9 cellular contexts compared by ENCODE assay signal in genomic region chr15:69468241-69469121, GRCh38. TPM values are rescaled to one million over a fixed set of nuclear protein-coding genes. Genes with fewer than 3 reads are reported as not detected.
DNase-seq lines count a peak whose midpoint lies in the region; ATAC-seq, FAIRE-seq and TF ChIP-seq lines count a peak whose summit lies in the region.
"Had no signal": no experiment of that assay in that cellular context is flagged by ENCODE, and none has a peak within 500 bp of the region (broad histone marks: within the 10 kb centered on the region; RNA-seq: fewer than 3 reads in every experiment).

No MANE protein-coding gene starts in this region.

- no peak overlapping the region for H3K4me3 ChIP-seq in A549

- H3K27ac ChIP-seq in A549 (no peak overlapping the region), RWPE1 (peak overlapping the region; percentile 72)

- no peak for TF ChIP-seq CTCF in A549 (IDR thresholded peaks at IDR 0.05)
- no peak for TF ChIP-seq CTCF in RWPE1 (conservative IDR thresholded peaks at IDR 0.05; ENCODE audit: low read depth)

- no peak for TF ChIP-seq POLR2A in A549 (IDR thresholded peaks at IDR 0.05; ENCODE audit: low read length)

- no peak for FAIRE-seq in A549 (lab: Jason Lieb, UNC)
- FAIRE-seq: colon had no signal

- WGBS in A549 (ENCODE audit: missing lambda C conversion rate): 78% methylated on average over 19 of the region's 19 CpGs

- H3K4me1 ChIP-seq in A549: peaks cover 28% of the 10 kb centered on the region

- in situ Hi-C loops in KBM-7 (cut with MboI; ENCODE audit: low pct_unique_long_range_greater_than_20kb, low sequenced_read_pairs): no loop called here

- no peak for TF ChIP-seq EP300 in A549 (IDR thresholded peaks at IDR 0.05)

- H3K4me2 ChIP-seq in A549: no peak overlapping the region

- CTCF ChIA-PET in A549 (lab: Yijun Ruan, JAX) (interaction anchor here (0.8 to 9.0 kb wide), 8 partner anchors 9 to 1020 kb away, joined by 3 to 152 read pairs (median 5); partner anchors contain the start of genes RPLP1 and TLE3), RWPE1 (lab: Yijun Ruan, JAX) (interaction anchor here (0.6 to 0.7 kb wide), 2 partner anchors 409 to 1410 kb away, joined by 3 read pairs; no protein-coding TSS in a partner anchor)

- TF ChIP-seq RAD21 in A549 (conservative IDR thresholded peaks at IDR 0.05 in 1 of 2, IDR thresholded peaks at IDR 0.05 in 1 of 2): no peak

- ATAC-seq in A549: peak; percentile 7 to 12; a peak in 2 of 6 replicates
- ATAC-seq in HG02610 (IDR thresholded peaks at IDR 0.05; ENCODE audit: unreplicated experiment): no peak

- H3K9me3 ChIP-seq in A549: no peaks in the 10 kb centered on the region

- DNase-seq in A549 (ENCODE audit: low read depth in 1 of 2, low spot score in 1 of 2) (no peak), KBM-7 (peak; percentile 85), RWPE1 (ENCODE audit: low spot score) (peak; percentile 93), activated gamma-delta T cell treated with Interleukin-2 at 50 U/mL for 16 hours (peak; percentile 83), left kidney (ENCODE audit: low read depth, low spot score) (peak; percentile 81), NCI-H82 (lab: John Stamatoyannopoulos, UW) (no peak)
- peak; percentile 42 for DNase-seq in stimulated activated CD8-positive, alpha-beta memory T cell treated with anti-CD3 and anti-CD28 coated beads, Interleukin-15, amount 100 ng/mL, for 24 hours (ENCODE audit: low read depth)

- POLR2A ChIA-PET in A549 (lab: Yijun Ruan, JAX): interaction anchor here (0.6 kb wide), 1 partner anchor 1040 kb away, joined by 3 read pairs; no protein-coding TSS in a partner anchor
- POLR2A ChIA-PET in RWPE1 (lab: Yijun Ruan, JAX; ENCODE audit: low non-redundant PET): no interaction called here

TF ChIP-seq in A549, 52 proteins besides CTCF, POLR2A, EP300 and RAD21:
- TF ChIP-seq BHLHE40 (IDR thresholded peaks at IDR 0.05; ENCODE audit: low read depth, low read length): no peak
- TF ChIP-seq SMC3 (IDR thresholded peaks at IDR 0.05): no peak
- no peak for TF ChIP-seq FOSB (CRISPR knock-in tag; IDR thresholded peaks at IDR 0.05)
- no peak for TF ChIP-seq PHF8 (IDR thresholded peaks at IDR 0.05; ENCODE audit: borderline replicate concordance, low read depth)
- no peak for TF ChIP-seq FOSL2 (IDR thresholded peaks at IDR 0.05)
- no peak for TF ChIP-seq FOSL2 (CRISPR knock-in tag; IDR thresholded peaks at IDR 0.05)
- TF ChIP-seq PBX3 (IDR thresholded peaks at IDR 0.05): no peak
- no peak for TF ChIP-seq BCL3 (IDR thresholded peaks at IDR 0.05)
- no peak for TF ChIP-seq HEYL (CRISPR knock-in tag; IDR thresholded peaks at IDR 0.05)
- TF ChIP-seq ZNF302 (CRISPR knock-in tag; IDR thresholded peaks at IDR 0.05): no peak
TF ChIP-seq in A549: peak in this region for 0.

RNA-seq across cellular contexts. Expression of gene RPLP1, which starts 15.9 kb away (rescaled TPM):
- polyA plus RNA-seq in A549 (2011; rRNA removed): 1,245 and 1,557 TPM in 2 replicates
- 2,903 and 3,168 TPM in 2 replicates for polyA plus RNA-seq in A549 (2012; cell fraction: cytosol; rRNA removed)
- 1,317 and 1,797 TPM in 2 replicates for polyA plus RNA-seq in A549 (2012; cell fraction: nucleus; rRNA removed)
- polyA plus RNA-seq in A549 (2017; fragmentation: RNase III; extraction: RNeasy Plus Mini Kit Qiagen cat#74134 plus additional on column Dnase treatment): 3,637 to 4,104 TPM (median 3,948 TPM) in 3 replicates
- 558 and 606 TPM in 2 replicates for polyA minus RNA-seq in A549 (2011; rRNA and poly(A)+ RNA removed)

RNA-seq across cellular contexts. Expression of gene KIF23, which starts 54.3 kb away (rescaled TPM):
- 79.5 and 117 TPM in 2 replicates for polyA plus RNA-seq in A549 (2011; rRNA removed)
- 43.9 and 52.7 TPM in 2 replicates for polyA plus RNA-seq in A549 (2012; cell fraction: cytosol; rRNA removed)
- polyA plus RNA-seq in A549 (2012; cell fraction: nucleus; rRNA removed): 63.8 and 90.2 TPM in 2 replicates
- 81.8 to 93.1 TPM (median 87.9 TPM) in 3 replicates for polyA plus RNA-seq in A549 (2017; fragmentation: RNase III; extraction: RNeasy Plus Mini Kit Qiagen cat#74134 plus additional on column Dnase treatment)
- 83.0 and 87.7 TPM in 2 replicates for polyA minus RNA-seq in A549 (2011; rRNA and poly(A)+ RNA removed)

Comparison
In these comparisons a context has a peak if more than half of its experiments do, and no peak if none do; other contexts are left out.
1. DNase-seq: peak in KBM-7 (single experiment), RWPE1 (single experiment), activated gamma-delta T cell treated with Interleukin-2 at 50 U/mL for 16 hours (single experiment), left kidney (single experiment) and stimulated activated CD8-positive, alpha-beta memory T cell treated with anti-CD3 and anti-CD28 coated beads, Interleukin-15, amount 100 ng/mL, for 24 hours (single experiment); none in A549 (0 of 2) and NCI-H82 (single experiment).